28 cellular contexts compared by ENCODE assay signal in genomic region chr22:47588583-47588970, GRCh38.
"Had no signal": no experiment of that assay in that cellular context is flagged by ENCODE, and none has a peak within 500 bp of the region (broad histone marks: within the 10 kb centered on the region; RNA-seq: fewer than 3 reads in every experiment).

No MANE protein-coding gene starts in this region.

- H3K27ac Mint-ChIP-seq: activated naive CD4-positive, alpha-beta T cell treated with anti-CD3 and anti-CD28 coated beads, Interleukin-2, amount 10 ng/mL, durations not matched to agents 7 days and 5 days; activated naive CD8-positive, alpha-beta T cell treated with anti-CD3 and anti-CD28 coated beads, Interleukin-2, amount 10 ng/mL, durations not matched to agents 7 days and 5 days; natural killer cell treated with Interleukin-12 subunit alpha and Interleukin-12 subunit beta and Interleukin-15 and Interleukin-18, amount 100 ng/mL, for 72 hours; stimulated activated effector memory CD8-positive, alpha-beta T cell treated with anti-CD3 and anti-CD28 coated beads, Interleukin-12 subunit alpha, Interleukin-12 subunit beta, amount 100 ng/mL, for 72 hours; stimulated activated naive CD8-positive, alpha-beta T cell treated with anti-CD3 and anti-CD28 coated beads, Interleukin-15, Interleukin-2, amounts not matched to agents 100 ng/mL and 50 ng/mL, for 24 hours; T-helper 2 cell treated with Interferon-gamma antibody and Interleukin-4, amounts not matched to agents 5 μg/mL and 100 μg/mL, for 36 hours had no signal

- ATAC-seq: esophagus mucosa; lower lobe of right lung; mucosa of descending colon; natural killer cell treated with Interleukin-12 subunit alpha and Interleukin-12 subunit beta and Interleukin-15 and Interleukin-18, amount 100 ng/mL, for 72 hours; right lobe of liver; stimulated activated effector memory CD8-positive, alpha-beta T cell treated with anti-CD3 and anti-CD28 coated beads, Interleukin-12 subunit alpha, Interleukin-12 subunit beta, amount 100 ng/mL, for 72 hours had no signal

- FAIRE-seq: kidney, small intestine had no signal

- H3K4me1 Mint-ChIP-seq: activated naive CD4-positive, alpha-beta T cell treated with anti-CD3 and anti-CD28 coated beads, Interleukin-2, amount 10 ng/mL, durations not matched to agents 7 days and 5 days; activated naive CD8-positive, alpha-beta T cell treated with anti-CD3 and anti-CD28 coated beads, Interleukin-2, amount 10 ng/mL, durations not matched to agents 7 days and 5 days; stimulated activated effector memory CD8-positive, alpha-beta T cell treated with anti-CD3 and anti-CD28 coated beads, Interleukin-12 subunit alpha, Interleukin-12 subunit beta, amount 100 ng/mL, for 72 hours had no signal

- H3K4me3 ChIP-seq: ascending aorta, lower lobe of right lung, mucosa of descending colon, right lobe of liver, thyroid gland, uterus had no signal

- H3K27me3 Mint-ChIP-seq: activated naive CD4-positive, alpha-beta T cell treated with anti-CD3 and anti-CD28 coated beads, Interleukin-2, amount 10 ng/mL, durations not matched to agents 7 days and 5 days; activated naive CD8-positive, alpha-beta T cell treated with anti-CD3 and anti-CD28 coated beads, Interleukin-2, amount 10 ng/mL, durations not matched to agents 7 days and 5 days; stimulated activated naive CD8-positive, alpha-beta T cell treated with anti-CD3 and anti-CD28 coated beads, Interleukin-15, Interleukin-2, amounts not matched to agents 100 ng/mL and 50 ng/mL, for 24 hours had no signal

- H3K27ac ChIP-seq: ascending aorta, brain microvascular endothelial cell, lower lobe of right lung, right lobe of liver, thyroid gland, uterus had no signal

- H3K4me1 ChIP-seq: ascending aorta, lower lobe of right lung, right lobe of liver, thyroid gland, uterus had no signal

- H3K36me3 ChIP-seq: ascending aorta, brain microvascular endothelial cell, lower lobe of right lung, right lobe of liver, thyroid gland, uterus had no signal

- H3K9me3 ChIP-seq: ascending aorta, right lobe of liver, uterus had no signal

- H3K4me3 Mint-ChIP-seq: activated naive CD4-positive, alpha-beta T cell treated with anti-CD3 and anti-CD28 coated beads, Interleukin-2, amount 10 ng/mL, durations not matched to agents 7 days and 5 days; activated naive CD8-positive, alpha-beta T cell treated with anti-CD3 and anti-CD28 coated beads, Interleukin-2, amount 10 ng/mL, durations not matched to agents 7 days and 5 days; natural killer cell treated with Interleukin-12 subunit alpha and Interleukin-12 subunit beta and Interleukin-15 and Interleukin-18, amount 100 ng/mL, for 72 hours; stimulated activated effector memory CD8-positive, alpha-beta T cell treated with anti-CD3 and anti-CD28 coated beads, Interleukin-12 subunit alpha, Interleukin-12 subunit beta, amount 100 ng/mL, for 72 hours; stimulated activated naive CD8-positive, alpha-beta T cell treated with anti-CD3 and anti-CD28 coated beads, Interleukin-15, Interleukin-2, amounts not matched to agents 100 ng/mL and 50 ng/mL, for 24 hours; T-helper 2 cell treated with Interferon-gamma antibody and Interleukin-4, amounts not matched to agents 5 μg/mL and 100 μg/mL, for 36 hours had no signal

- H3K27me3 ChIP-seq: ascending aorta, brain microvascular endothelial cell, thyroid gland, uterus had no signal

- DNase-seq: activated CD4-positive, alpha-beta T cell treated with anti-CD3 and anti-CD28 coated beads for 4 hours; activated CD4-positive, alpha-beta T cell treated with anti-CD3 and anti-CD28 coated beads, Interleukin-2, amount 50 U/mL, for 4 hours; activated CD4-positive, CD25-positive, alpha-beta regulatory T cell; activated CD8-positive, alpha-beta memory T cell treated with anti-CD3 and anti-CD28 coated beads for 24 hours; activated gamma-delta T cell; activated naive CD4-positive, alpha-beta T cell treated with anti-CD3 and anti-CD28 coated beads, Interleukin-2, amount 10 ng/mL, durations not matched to agents 7 days and 5 days; activated naive CD8-positive, alpha-beta T cell treated with anti-CD3 and anti-CD28 coated beads, Interleukin-2, amount 10 ng/mL, durations not matched to agents 7 days and 5 days; brain microvascular endothelial cell; caudate nucleus; foreskin fibroblast; hippocampal formation; kidney; lower lobe of right lung; mesendoderm; mucosa of descending colon; small intestine; stimulated activated CD4-positive, alpha-beta T cell treated with anti-CD3 and anti-CD28 coated beads, Interleukin-4, amount 100 ng/mL, for 24 hours; substantia nigra; T-helper 1 cell; thyroid gland; uterus had no signal

- H3K9me3 Mint-ChIP-seq: natural killer cell treated with Interleukin-12 subunit alpha and Interleukin-12 subunit beta and Interleukin-15 and Interleukin-18, amount 100 ng/mL, for 72 hours; stimulated activated effector memory CD8-positive, alpha-beta T cell treated with anti-CD3 and anti-CD28 coated beads, Interleukin-12 subunit alpha, Interleukin-12 subunit beta, amount 100 ng/mL, for 72 hours had no signal

- H3K36me3 Mint-ChIP-seq: activated naive CD4-positive, alpha-beta T cell treated with anti-CD3 and anti-CD28 coated beads, Interleukin-2, amount 10 ng/mL, durations not matched to agents 7 days and 5 days; activated naive CD8-positive, alpha-beta T cell treated with anti-CD3 and anti-CD28 coated beads, Interleukin-2, amount 10 ng/mL, durations not matched to agents 7 days and 5 days; natural killer cell treated with Interleukin-12 subunit alpha and Interleukin-12 subunit beta and Interleukin-15 and Interleukin-18, amount 100 ng/mL, for 72 hours; stimulated activated effector memory CD8-positive, alpha-beta T cell treated with anti-CD3 and anti-CD28 coated beads, Interleukin-12 subunit alpha, Interleukin-12 subunit beta, amount 100 ng/mL, for 72 hours had no signal
